Comparison of ENCODE assay signal across 10 cellular contexts in the genomic region with DNA sequence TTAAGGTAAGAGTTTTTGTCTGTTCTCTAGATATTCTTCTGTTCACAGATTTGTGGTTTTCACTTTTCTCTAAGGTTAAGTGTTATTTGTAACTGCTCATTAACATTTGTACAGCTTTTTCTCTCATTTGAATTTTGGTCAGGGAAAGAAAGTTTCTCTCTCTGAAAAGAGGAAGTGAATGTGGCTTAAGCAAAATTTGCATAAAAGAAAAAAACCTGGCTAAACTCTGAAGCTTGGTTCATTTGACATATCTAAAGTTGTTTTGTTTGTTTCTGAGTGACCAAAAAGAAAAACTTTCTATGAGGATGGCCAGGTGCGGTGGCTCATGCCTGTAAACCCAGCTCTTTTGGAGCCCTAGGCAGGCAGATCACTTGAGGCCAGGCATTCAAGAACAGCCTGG. TPM values are rescaled to one million over a fixed set of nuclear protein-coding genes. Genes with fewer than 3 reads are reported as not detected.
DNase-seq lines count a peak whose midpoint lies in the region; ATAC-seq and TF ChIP-seq lines count a peak whose summit lies in the region.
"Had no signal": no experiment of that assay in that cellular context is flagged by ENCODE, and none has a peak within 500 bp of the region (broad histone marks: within the 10 kb centered on the region; RNA-seq: fewer than 3 reads in every experiment).

No MANE protein-coding gene starts in this region.

- H3K27me3 Mint-ChIP-seq in glutamatergic neuron (ENCODE audit: unreplicated experiment): peaks cover 2% of the 10 kb centered on the region

- peaks cover 14% of the 10 kb centered on the region for H3K4me1 Mint-ChIP-seq in glutamatergic neuron (ENCODE audit: low read depth, unreplicated experiment)
- H3K4me1 Mint-ChIP-seq: brain, neural crest cell had no signal

- H3K4me3 Mint-ChIP-seq in glutamatergic neuron (ENCODE audit: unreplicated experiment): no peak overlapping the region
- H3K4me3 Mint-ChIP-seq: neural crest cell had no signal

- H3K27ac Mint-ChIP-seq in glutamatergic neuron (ENCODE audit: unreplicated experiment): no peak overlapping the region

- no peaks in the 10 kb centered on the region for H3K36me3 Mint-ChIP-seq in glutamatergic neuron (ENCODE audit: unreplicated experiment)
- H3K36me3 Mint-ChIP-seq: brain had no signal

- H3K9me3 Mint-ChIP-seq in glutamatergic neuron (ENCODE audit: unreplicated experiment): peaks cover 3% of the 10 kb centered on the region

- TF ChIP-seq CTCF in glutamatergic neuron (IDR thresholded peaks at IDR 0.05; ENCODE audit: partially characterized antibody, unreplicated experiment): no peak

- DNase-seq in OCI-M1 (lab: John Stamatoyannopoulos, UW): peak; percentile 35
- DNase-seq in cerebellum (ENCODE audit: low spot score): no peak
- no peak for DNase-seq in glutamatergic neuron
- no peak for DNase-seq in islet precursor cell
- DNase-seq in OCI-M2 (lab: John Stamatoyannopoulos, UW; ENCODE audit: unreplicated experiment): no peak

- ATAC-seq in GM18498 (IDR thresholded peaks at IDR 0.05; ENCODE audit: unreplicated experiment) (peak; percentile 93), GM19455 (IDR thresholded peaks at IDR 0.05; ENCODE audit: unreplicated experiment) (peak; percentile 93), HG03064 (IDR thresholded peaks at IDR 0.05; ENCODE audit: low read depth, unreplicated experiment) (peak; percentile 93)

RNA-seq across cellular contexts. Expression of a gene that starts 22.0 kb away (rescaled TPM):
- total RNA-seq in cerebellum: 0.45 TPM
- total RNA-seq in glutamatergic neuron (ENCODE audit: unreplicated experiment): 0.34 TPM

RNA-seq across cellular contexts. Expression of a gene that starts 58.5 kb away (rescaled TPM):
- total RNA-seq in cerebellum (40.3 TPM), glutamatergic neuron (ENCODE audit: unreplicated experiment) (30.1 TPM)
